22 cellular contexts compared by ENCODE assay signal in the genomic region with DNA sequence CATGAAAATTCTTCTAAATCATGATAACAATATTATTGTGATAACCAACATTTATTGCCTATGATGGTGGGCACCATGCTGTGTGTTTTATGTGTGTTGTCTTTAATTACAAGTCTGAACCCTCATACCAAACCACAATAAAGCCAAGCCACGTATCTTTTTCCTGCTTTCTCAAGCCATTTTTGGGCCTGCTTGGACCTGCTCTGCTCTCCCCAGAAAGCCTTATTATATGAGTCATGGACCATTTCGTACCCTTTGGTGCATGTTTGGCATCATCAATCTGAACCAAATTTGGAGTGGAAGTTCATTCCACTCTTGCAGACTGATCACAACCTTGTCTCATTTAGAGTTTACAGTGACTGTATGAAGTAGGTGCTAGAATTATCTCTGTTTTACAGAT.
DNase-seq lines count a peak whose midpoint lies in the region; ATAC-seq and TF ChIP-seq lines count a peak whose summit lies in the region.
"Had no signal": no experiment of that assay in that cellular context is flagged by ENCODE, and none has a peak within 500 bp of the region (broad histone marks: within the 10 kb centered on the region; RNA-seq: fewer than 3 reads in every experiment).

No MANE protein-coding gene starts in this region.

- no peak for DNase-seq in activated naive CD4-positive, alpha-beta T cell treated with anti-CD3 and anti-CD28 coated beads, Interleukin-2, amount 50 U/mL, for 72 hours (ENCODE audit: low spot score in 2 of 2)
- DNase-seq in spleen (no peak), NCI-H226 (no peak), cortex of kidney (lab: John Stamatoyannopoulos, UW) (no peak)
- DNase-seq: activated CD4-positive, alpha-beta T cell treated with anti-CD3 and anti-CD28 coated beads for 4 hours; activated gamma-delta T cell treated with Interleukin-2 at 50 U/mL for 16 hours; aorta; C1 segment of cervical spinal cord; central memory CD4-positive, alpha-beta T cell; DMS153; KBM-7; left ventricle myocardium inferior; NCI-H1694 treated with DMSO at 0.1 percent for 48 hours; Right ventricle myocardium superior; sigmoid colon had no signal

- H3K79me2 ChIP-seq in Loucy (ENCODE audit: insufficient read depth, low read length): no peaks in the 10 kb centered on the region

- peaks cover 7% of the 10 kb centered on the region for H3K36me3 Mint-ChIP-seq in activated naive CD4-positive, alpha-beta T cell treated with anti-CD3 and anti-CD28 coated beads, Interleukin-2, amount 50 U/mL, for 24 hours
- H3K36me3 Mint-ChIP-seq in activated naive CD4-positive, alpha-beta T cell treated with anti-CD3 and anti-CD28 coated beads, Interleukin-2, amount 50 U/mL, for 72 hours: peaks cover 9 to 11% of the 10 kb centered on the region in 2 donors
- peaks cover 16% of the 10 kb centered on the region for H3K36me3 Mint-ChIP-seq in activated naive CD8-positive, alpha-beta T cell

- TF ChIP-seq POLR2A in spleen (IDR thresholded peaks at IDR 0.05): no peak

- no peak for ATAC-seq in activated naive CD4-positive, alpha-beta T cell treated with anti-CD3 and anti-CD28 coated beads, Interleukin-2, amount 50 U/mL, for 72 hours
- no peak for ATAC-seq in GM19395 (IDR thresholded peaks at IDR 0.05; ENCODE audit: unreplicated experiment)

- no peak overlapping the region for H2AFZ ChIP-seq in Loucy (ENCODE audit: low read length)

- peak overlapping the region; percentile 90 for H3K9ac ChIP-seq in Loucy (ENCODE audit: low read depth, low read length, poor library complexity, severe bottlenecking)

- H3K9me3 ChIP-seq in Loucy (ENCODE audit: insufficient read depth, low read depth, low read length) (peaks cover 19% of the 10 kb centered on the region), spleen (peaks cover 0 to 20% (median 12%) of the 10 kb centered on the region in 8 donors)
- H3K9me3 ChIP-seq: suprapubic skin, vagina had no signal

- H3K9me2 ChIP-seq in Loucy (replicated peaks; ENCODE audit: low read depth, low read length): no peaks in the 10 kb centered on the region

- H3K4me1 Mint-ChIP-seq in activated naive CD4-positive, alpha-beta T cell treated with anti-CD3 and anti-CD28 coated beads, Interleukin-2, amount 50 U/mL, for 24 hours: peaks cover 72% of the 10 kb centered on the region
- peaks cover 75% of the 10 kb centered on the region for H3K4me1 Mint-ChIP-seq in activated naive CD8-positive, alpha-beta T cell (ENCODE audit: low read depth)

- H3K4me2 ChIP-seq in Loucy (ENCODE audit: low read depth, low read length, poor library complexity, severe bottlenecking): peak overlapping the region; percentile 98

- H3K4me3 Mint-ChIP-seq in activated naive CD4-positive, alpha-beta T cell treated with anti-CD3 and anti-CD28 coated beads, Interleukin-2, amount 50 U/mL, for 24 hours: no peak overlapping the region
- peak overlapping the region; percentile 72 for H3K4me3 Mint-ChIP-seq in activated naive CD8-positive, alpha-beta T cell

- H3K27me3 ChIP-seq in Loucy (ENCODE audit: insufficient read depth, low read length, poor library complexity, severe bottlenecking): no peaks in the 10 kb centered on the region
- peaks cover 0 to 2% (median 0%) of the 10 kb centered on the region in 7 donors for H3K27me3 ChIP-seq in spleen (replicated peaks in 1 of 7)
- H3K27me3 ChIP-seq: vagina had no signal

- H3K4me3 ChIP-seq in Loucy (ENCODE audit: low read length, poor library complexity, severe bottlenecking) (peak overlapping the region; percentile 72), spleen (no peak overlapping the region)
- H3K4me3 ChIP-seq: left ventricle myocardium inferior, sigmoid colon, suprapubic skin, vagina had no signal

- H4K20me1 ChIP-seq in Loucy (ENCODE audit: insufficient read depth, low read length, poor library complexity, severe bottlenecking): no peaks in the 10 kb centered on the region

- TF ChIP-seq CTCF in Loucy (conservative IDR thresholded peaks at IDR 0.05; ENCODE audit: low read length) (no peak), spleen (IDR thresholded peaks at IDR 0.05 in 8 of 11, conservative IDR thresholded peaks at IDR 0.05 in 3 of 11) (no peak)

- 35 to 66% (median 56%) methylated on average over 2 of the region's 2 CpGs for WGBS in spleen, 5 donors

- peaks cover 4% of the 10 kb centered on the region; the same call in 1 of the 2 replicates for H3K36me3 ChIP-seq in Loucy (ENCODE audit: insufficient read depth, low read length)
- no peaks in the 10 kb centered on the region for H3K36me3 ChIP-seq in spleen
- H3K36me3 ChIP-seq: left ventricle myocardium inferior, sigmoid colon, suprapubic skin, vagina had no signal

- intact Hi-C loops in spleen (cut with DNase I; ENCODE audit: low total_unique reads): loop anchor here (10.0 kb wide), 1 partner anchor 209 kb away; no protein-coding TSS in a partner anchor

- peak overlapping the region; percentile 49 to 94 (median 84) for H3K27ac ChIP-seq in spleen
- H3K27ac ChIP-seq: epithelial cell of prostate, left ventricle myocardium inferior, sigmoid colon, suprapubic skin, vagina had no signal

- peaks cover 16% of the 10 kb centered on the region for H3K9me3 Mint-ChIP-seq in activated naive CD4-positive, alpha-beta T cell treated with anti-CD3 and anti-CD28 coated beads, Interleukin-2, amount 50 U/mL, for 24 hours
- peaks cover 13 to 18% of the 10 kb centered on the region in 2 donors for H3K9me3 Mint-ChIP-seq in activated naive CD4-positive, alpha-beta T cell treated with anti-CD3 and anti-CD28 coated beads, Interleukin-2, amount 50 U/mL, for 72 hours
- H3K9me3 Mint-ChIP-seq in activated naive CD8-positive, alpha-beta T cell (ENCODE audit: low read depth): peaks cover 20% of the 10 kb centered on the region

- H3F3A ChIP-seq in Loucy (ENCODE audit: low read depth): peaks cover 11% of the 10 kb centered on the region

- H3K4me1 ChIP-seq in Loucy (ENCODE audit: insufficient read depth, low read length, poor library complexity, severe bottlenecking): peaks cover 49% of the 10 kb centered on the region
- H3K4me1 ChIP-seq in spleen: peaks cover 3 to 61% (median 38%) of the 10 kb centered on the region in 6 donors
- H3K4me1 ChIP-seq: sigmoid colon, suprapubic skin had no signal

- peak overlapping the region; percentile 26 for H3K27ac Mint-ChIP-seq in activated naive CD4-positive, alpha-beta T cell treated with anti-CD3 and anti-CD28 coated beads, Interleukin-2, amount 50 U/mL, for 24 hours
- no peak overlapping the region for H3K27ac Mint-ChIP-seq in activated naive CD4-positive, alpha-beta T cell treated with anti-CD3 and anti-CD28 coated beads, Interleukin-2, amount 50 U/mL, for 72 hours
- H3K27ac Mint-ChIP-seq in activated naive CD8-positive, alpha-beta T cell: peak overlapping the region; percentile 72

- no peaks in the 10 kb centered on the region for H3K27me3 Mint-ChIP-seq in activated naive CD4-positive, alpha-beta T cell treated with anti-CD3 and anti-CD28 coated beads, Interleukin-2, amount 50 U/mL, for 24 hours
- H3K27me3 Mint-ChIP-seq in activated naive CD8-positive, alpha-beta T cell: no peaks in the 10 kb centered on the region

Comparison
In these comparisons a context has a peak if more than half of its experiments do, and no peak if none do; other contexts are left out.
1. H3K27ac Mint-ChIP-seq: peak in activated naive CD4-positive, alpha-beta T cell treated with anti-CD3 and anti-CD28 coated beads, Interleukin-2, amount 50 U/mL, for 24 hours (single experiment) and activated naive CD8-positive, alpha-beta T cell (single experiment); none in activated naive CD4-positive, alpha-beta T cell treated with anti-CD3 and anti-CD28 coated beads, Interleukin-2, amount 50 U/mL, for 72 hours (0 of 2).